Comparison of ENCODE assay signal across 7 cellular contexts in the genomic region with DNA sequence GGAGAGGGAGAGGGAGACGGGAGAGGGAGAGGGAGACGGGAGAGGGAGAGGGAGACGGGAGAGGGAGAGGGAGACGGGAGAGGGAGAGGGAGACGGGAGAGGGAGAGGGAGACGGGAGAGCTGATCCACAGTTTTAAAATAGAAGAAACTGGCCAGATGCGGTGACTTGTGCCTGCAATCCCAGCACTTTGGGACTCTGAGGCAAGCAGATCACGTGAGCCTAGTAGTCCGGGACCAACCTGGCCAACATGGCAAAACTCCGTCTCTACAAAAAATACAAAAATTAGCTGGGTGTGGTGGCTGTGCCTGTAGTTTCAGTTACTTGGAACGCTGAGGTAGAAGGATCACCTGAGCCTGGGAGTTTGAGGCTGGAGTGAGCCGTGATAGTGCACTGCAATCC. TPM values are rescaled to one million over a fixed set of nuclear protein-coding genes. Genes with fewer than 3 reads are reported as not detected.
A peak's percentile ranks its signal among the peaks of the same experiment; 100 is the strongest.
DNase-seq lines count a peak whose midpoint lies in the region; ATAC-seq, FAIRE-seq and TF ChIP-seq lines count a peak whose summit lies in the region.
"Not testable (repeated sequence)": the region's sequence is repeated elsewhere in the genome, so short reads cannot be mapped to it uniquely, and the experiment has no call there.
"Had no signal": no experiment of that assay in that cellular context is flagged by ENCODE, and none has a peak within 500 bp of the region (broad histone marks: within the 10 kb centered on the region; RNA-seq: fewer than 3 reads in every experiment).

No MANE protein-coding gene starts in this region.

- DNase-seq in HCT116 (ENCODE audit: low read depth, low spot score); MCF 10A (ENCODE audit: unreplicated experiment); pancreas: not testable (repeated sequence)
- peak; percentile 11 for DNase-seq in NCI-H510A treated with DMSO at 0.1 percent for 48 hours (lab: John Stamatoyannopoulos, UW)
- DNase-seq in activated CD4-positive, alpha-beta T cell treated with anti-CD3 and anti-CD28 coated beads, Interleukin-2, amount 10 ng/mL, durations not matched to agents 24 days and 14 days, result peak; percentile 26

- CTCF ChIA-PET in HCT116 (lab: Charles Lee), result not testable (repeated sequence)
- CTCF ChIA-PET in MCF 10A (lab: Yijun Ruan, JAX), result interaction anchor here (1.0 to 1.1 kb wide), 2 partner anchors 156 to 259 kb away, joined by 4 read pairs; no protein-coding TSS in a partner anchor

- H3K9me3 Mint-ChIP-seq in activated CD4-positive, alpha-beta T cell treated with anti-CD3 and anti-CD28 coated beads, Interleukin-2, amount 10 ng/mL, durations not matched to agents 24 days and 14 days; MCF 10A (ENCODE audit: unreplicated experiment): not testable (repeated sequence)

- POLR2A ChIA-PET in HCT116 (lab: Charles Lee), result not testable (repeated sequence)
- POLR2A ChIA-PET in MCF 10A (lab: Yijun Ruan, JAX), result interaction anchor here (1.2 kb wide), 1 partner anchor 17 kb away, joined by 4 read pairs; a partner anchor contains a TSS

- BruUV-seq in HCT116 (replicated peaks; lab: Mats Ljungman, UMichigan); MCF 10A (replicated peaks; lab: Mats Ljungman, UMichigan): not testable (repeated sequence)

- not testable (repeated sequence) for H3K9me3 ChIP-seq in HCT116 (ENCODE audit: control insufficient read depth in 1 of 2, insufficient read depth in 1 of 2, low read depth in 1 of 2, low read length in 2 of 2); pancreas

- H3K27me3 ChIP-seq in HCT116 (ENCODE audit: insufficient read depth, low read length); pancreas: not testable (repeated sequence)

- H3K27me3 Mint-ChIP-seq in activated CD4-positive, alpha-beta T cell treated with anti-CD3 and anti-CD28 coated beads, Interleukin-2, amount 10 ng/mL, durations not matched to agents 24 days and 14 days, result peaks cover 37% of the 10 kb centered on the region
- H3K27me3 Mint-ChIP-seq in MCF 10A (ENCODE audit: insufficient read depth, unreplicated experiment), result peaks cover 21% of the 10 kb centered on the region

- peak overlapping the region; percentile 40 for H3K9ac ChIP-seq in HCT116 (ENCODE audit: low read length)

- not testable (repeated sequence) for TF ChIP-seq CTCF in HCT116 (IDR thresholded peaks at IDR 0.05 in 2 of 3, conservative IDR thresholded peaks at IDR 0.05 in 1 of 3; ENCODE audit: borderline replicate concordance in 1 of 3, insufficient read depth in 1 of 3, low read depth in 2 of 3, low read length in 2 of 3); MCF 10A (IDR thresholded peaks at IDR 0.05; ENCODE audit: unreplicated experiment); pancreas (IDR thresholded peaks at IDR 0.05)

- H4K20me1 ChIP-seq in HCT116 (ENCODE audit: insufficient read depth), result not testable (repeated sequence)

- not testable (repeated sequence) for TF ChIP-seq RAD21 in HCT116 (IDR thresholded peaks at IDR 0.05; ENCODE audit: low read depth)

- H3K36me3 Mint-ChIP-seq in activated CD4-positive, alpha-beta T cell treated with anti-CD3 and anti-CD28 coated beads, Interleukin-2, amount 10 ng/mL, durations not matched to agents 24 days and 14 days (ENCODE audit: low read depth); MCF 10A (ENCODE audit: insufficient read depth, unreplicated experiment): not testable (repeated sequence)

- not testable (repeated sequence) for H3K9me2 ChIP-seq in HCT116 (ENCODE audit: insufficient read depth)

- H2AFZ ChIP-seq in HCT116 (ENCODE audit: low read depth, low read length, poor library complexity, severe bottlenecking), result peak overlapping the region; percentile 90

- H3K27ac ChIP-seq in HCT116 (ENCODE audit: low read depth, low read length); pancreas: not testable (repeated sequence)

- TF ChIP-seq POLR2A in HCT116 (IDR thresholded peaks at IDR 0.05; ENCODE audit: borderline replicate concordance, extremely low read depth, insufficient read depth, insufficient read length), result not testable (repeated sequence)

- not testable (repeated sequence) for H3K36me3 ChIP-seq in HCT116 (ENCODE audit: control insufficient read depth in 1 of 2, insufficient read depth in 2 of 2, low read length in 2 of 2); pancreas

- FAIRE-seq in pancreas (lab: Jason Lieb, UNC), result not testable (repeated sequence)

- peak overlapping the region; percentile 61 for H3K4me2 ChIP-seq in HCT116 (ENCODE audit: low read length)

- H3K4me1 Mint-ChIP-seq in activated CD4-positive, alpha-beta T cell treated with anti-CD3 and anti-CD28 coated beads, Interleukin-2, amount 10 ng/mL, durations not matched to agents 24 days and 14 days; MCF 10A (ENCODE audit: insufficient read depth, unreplicated experiment): not testable (repeated sequence)

- not testable (repeated sequence) for H3K27ac Mint-ChIP-seq in activated CD4-positive, alpha-beta T cell treated with anti-CD3 and anti-CD28 coated beads, Interleukin-2, amount 10 ng/mL, durations not matched to agents 24 days and 14 days; MCF 10A (ENCODE audit: low read depth, unreplicated experiment)

- H3K4me3 Mint-ChIP-seq in activated CD4-positive, alpha-beta T cell treated with anti-CD3 and anti-CD28 coated beads, Interleukin-2, amount 10 ng/mL, durations not matched to agents 24 days and 14 days, result not testable (repeated sequence)
- peak overlapping the region; percentile 63 for H3K4me3 Mint-ChIP-seq in MCF 10A (ENCODE audit: unreplicated experiment)

- not testable (repeated sequence) for H3K79me2 ChIP-seq in HCT116 (ENCODE audit: insufficient read depth, low read length)

- H3K4me3 ChIP-seq in HCT116 (replicated peaks in 1 of 2; ENCODE audit: low read depth in 1 of 2, low read length in 2 of 2) (peak overlapping the region; percentile 32 to 47), iPS-11a (ENCODE audit: low read depth, low read length) (peak overlapping the region; percentile 33), pancreas (peak overlapping the region in 2 of 4 donors; percentile 27 to 31)

- not testable (repeated sequence) for H3K4me1 ChIP-seq in HCT116 (ENCODE audit: control insufficient read depth in 1 of 2, insufficient read depth in 2 of 2, low read length in 2 of 2); pancreas

- intact Hi-C loops in HCT116 (cut with micrococcal nuclease); activated CD4-positive, alpha-beta T cell treated with anti-CD3 and anti-CD28 coated beads, Interleukin-2, amount 10 ng/mL, durations not matched to agents 24 days and 14 days (cut with micrococcal nuclease); MCF 10A (cut with micrococcal nuclease); pancreas (cut with DNase I): not testable (repeated sequence)

- ATAC-seq in HCT116 (peak; percentile 70), pancreas (peak in 3 of 4 donors; percentile 38 to 58 (median 44))

- RAD21 ChIA-PET in HCT116 (lab: Charles Lee; ENCODE audit: low non-redundant PET in 1 of 2, low total read pairs in 2 of 2, uncharacterized antibody in 2 of 2, unreplicated experiment in 2 of 2), result interaction anchor here in 1 of 2 experiments (0.6 to 0.7 kb wide), 2 partner anchors 260 to 271 kb away, joined by 3 to 4 read pairs; no protein-coding TSS in a partner anchor

- 59 to 86% methylated on average over 6 to 7 of the region's 12 CpGs for WGBS in pancreas, 2 donors

RNA-seq across cellular contexts. Expression of a gene that starts 16.3 kb away (rescaled TPM):
- total RNA-seq in HCT116 (2021; ENCODE audit: unreplicated experiment) (56.3 TPM), MCF 10A (2022) (45.0 and 46.9 TPM in 2 replicates), pancreas (1 to 10 TPM; 4.8 to 9.1 (median 6.5) TPM)
- polyA plus RNA-seq in HCT116 (2012), result 77.5 and 113 TPM in 2 replicates
- total RNA-seq in activated CD4-positive, alpha-beta T cell treated with anti-CD3 and anti-CD28 coated beads, Interleukin-2, amount 10 ng/mL, durations not matched to agents 24 days and 14 days, result 64.3 and 68.8 TPM in 2 replicates
- polyA plus RNA-seq in pancreas, result 10 to 100 TPM; 17.3 to 21.7 TPM

RNA-seq across cellular contexts. Expression of a gene that starts 51.9 kb away (rescaled TPM):
- 4.3 TPM for total RNA-seq in HCT116 (2021; ENCODE audit: unreplicated experiment)
- polyA plus RNA-seq in HCT116 (2012), result 2.7 and 3.1 TPM in 2 replicates
- not detected in 2 replicates for total RNA-seq in activated CD4-positive, alpha-beta T cell treated with anti-CD3 and anti-CD28 coated beads, Interleukin-2, amount 10 ng/mL, durations not matched to agents 24 days and 14 days
- 53.0 and 96.4 TPM in 2 replicates for total RNA-seq in MCF 10A (2022)
- total RNA-seq in pancreas, result 10 to 100 TPM; 14.6 to 63.9 (median 22.7) TPM
- 10 to 100 TPM; 15.5 to 18.1 TPM for polyA plus RNA-seq in pancreas
- polyA plus RNA-seq: IgD-negative memory B cell had no signal
